ENCODE assay signal across 29 cellular contexts in genomic region chr1:153973478-153973877, GRCh38. TPM values are rescaled to one million over a fixed set of nuclear protein-coding genes. Genes with fewer than 3 reads are reported as not detected.
DNase-seq lines count a peak whose midpoint lies in the region; ATAC-seq and TF ChIP-seq lines count a peak whose summit lies in the region.
"Had no signal": no experiment of that assay in that cellular context is flagged by ENCODE, and none has a peak within 500 bp of the region (broad histone marks: within the 10 kb centered on the region; RNA-seq: fewer than 3 reads in every experiment).

No MANE protein-coding gene starts in this region.

- DNase-seq in A673 (ENCODE audit: low spot score) = no peak
- DNase-seq in Caco-2 = no peak
- DNase-seq in naive thymus-derived CD8-positive, alpha-beta T cell = no peak
- no peak for DNase-seq in RPMI8226
- DNase-seq in AG20443 (ENCODE audit: low spot score) = no peak
- DNase-seq: activated CD4-positive, alpha-beta memory T cell treated with anti-CD3 and anti-CD28 coated beads, Interleukin-2, amount 10 ng/mL, durations not matched to agents 7 days and 5 days; activated gamma-delta T cell treated with Interleukin-2 at 50 U/mL for 16 hours; activated T-cell treated with anti-CD3 and anti-CD28 coated beads for 4 hours; effector memory CD4-positive, alpha-beta T cell; erythroblast; H7; head of caudate nucleus; KBM-7; MG63; NCI-H1105 treated with DMSO at 0.1 percent for 48 hours; NCI-H1930; NCI-H526; nephron progenitor cell; SIG-M5; stimulated activated CD4-positive, alpha-beta T cell treated with anti-CD3 and anti-CD28 coated beads, Interleukin-4, amount 100 ng/mL, for 1 hour; T-cell; upper lobe of right lung had no signal

- CTCF ChIA-PET in A673 (lab: Charles Lee) (no interaction called here), Caco-2 (lab: Charles Lee) (no interaction called here)

- peaks cover 12% of the 10 kb centered on the region for H3K4me1 ChIP-seq in A673 (ENCODE audit: insufficient read depth, low read length, poor library complexity, severe bottlenecking)
- peaks cover 8% of the 10 kb centered on the region for H3K4me1 ChIP-seq in Caco-2

- H3K9me3 ChIP-seq in A673 (ENCODE audit: low read depth, low read length, poor library complexity, severe bottlenecking) (no peaks in the 10 kb centered on the region), Caco-2 (no peaks in the 10 kb centered on the region)
- H3K9me3 ChIP-seq: MG63, right atrium auricular region, upper lobe of right lung had no signal

- H3K27ac Mint-ChIP-seq in Caco-2 (ENCODE audit: unreplicated experiment) = peak overlapping the region; percentile 42
- H3K27ac Mint-ChIP-seq in activated T-helper 17 cell treated with anti-CD3 and anti-CD28 coated beads, Interleukin-2, amount 50 U/mL, for 72 hours = peak overlapping the region; percentile 52
- H3K27ac Mint-ChIP-seq in naive thymus-derived CD8-positive, alpha-beta T cell = peak overlapping the region in 8 of 10 donors; percentile 12 to 81 (median 54)
- H3K27ac Mint-ChIP-seq: nephron progenitor cell had no signal

- no peaks in the 10 kb centered on the region for H3K27me3 Mint-ChIP-seq in Caco-2 (ENCODE audit: insufficient read depth, unreplicated experiment)
- H3K27me3 Mint-ChIP-seq in activated T-helper 17 cell treated with anti-CD3 and anti-CD28 coated beads, Interleukin-2, amount 50 U/mL, for 72 hours = no peaks in the 10 kb centered on the region
- H3K27me3 Mint-ChIP-seq in naive thymus-derived CD8-positive, alpha-beta T cell = no peaks in the 10 kb centered on the region
- H3K27me3 Mint-ChIP-seq: activated CD4-positive, alpha-beta memory T cell treated with anti-CD3 and anti-CD28 coated beads, Interleukin-2, amount 10 ng/mL, durations not matched to agents 7 days and 5 days; stimulated activated memory B cell treated with anti-CD40 and anti-IgM and Interleukin-4, amounts not matched to agents 10 μg/mL and 1 μg/mL and 100 μg/mL, for 72 hours; T-cell had no signal

- intact Hi-C loops in A673 (cut with micrococcal nuclease; ENCODE audit: unreplicated experiment) = no loop called here
- intact Hi-C loops in Caco-2 (cut with micrococcal nuclease; ENCODE audit: unreplicated experiment) = no loop called here

- H3K9me3 Mint-ChIP-seq in Caco-2 (ENCODE audit: unreplicated experiment) = no peaks in the 10 kb centered on the region
- no peaks in the 10 kb centered on the region for H3K9me3 Mint-ChIP-seq in activated T-helper 17 cell treated with anti-CD3 and anti-CD28 coated beads, Interleukin-2, amount 50 U/mL, for 72 hours
- H3K9me3 Mint-ChIP-seq in naive thymus-derived CD8-positive, alpha-beta T cell = no peaks in the 10 kb centered on the region
- H3K9me3 Mint-ChIP-seq: activated CD4-positive, alpha-beta memory T cell treated with anti-CD3 and anti-CD28 coated beads, Interleukin-2, amount 10 ng/mL, durations not matched to agents 7 days and 5 days; CD14-positive monocyte; nephron progenitor cell; stimulated activated memory B cell treated with anti-CD40 and anti-IgM and Interleukin-4, amounts not matched to agents 10 μg/mL and 1 μg/mL and 100 μg/mL, for 72 hours; T-cell had no signal

- H3K4me3 Mint-ChIP-seq in Caco-2 (ENCODE audit: unreplicated experiment) = no peak overlapping the region
- H3K4me3 Mint-ChIP-seq in activated T-helper 17 cell treated with anti-CD3 and anti-CD28 coated beads, Interleukin-2, amount 50 U/mL, for 72 hours = no peak overlapping the region
- peak overlapping the region in 1 of 10 donors; percentile 3 for H3K4me3 Mint-ChIP-seq in naive thymus-derived CD8-positive, alpha-beta T cell
- H3K4me3 Mint-ChIP-seq: activated CD4-positive, alpha-beta memory T cell treated with anti-CD3 and anti-CD28 coated beads, Interleukin-2, amount 10 ng/mL, durations not matched to agents 7 days and 5 days; CD14-positive monocyte; nephron progenitor cell; stimulated activated memory B cell treated with anti-CD40 and anti-IgM and Interleukin-4, amounts not matched to agents 10 μg/mL and 1 μg/mL and 100 μg/mL, for 72 hours; T-cell had no signal

- peak overlapping the region; percentile 11 for H3K27ac ChIP-seq in A673 (ENCODE audit: low read depth, low read length, poor library complexity, severe bottlenecking)
- H3K27ac ChIP-seq: parathyroid adenoma, right atrium auricular region, upper lobe of right lung had no signal

- no peak for ATAC-seq in activated T-helper 17 cell treated with anti-CD3 and anti-CD28 coated beads, Interleukin-2, amount 50 U/mL, for 72 hours (replicated peaks)
- no peak for ATAC-seq in naive thymus-derived CD8-positive, alpha-beta T cell
- ATAC-seq in GM21737 (IDR thresholded peaks at IDR 0.05; ENCODE audit: unreplicated experiment) = no peak
- ATAC-seq: activated CD4-positive, CD25-positive, alpha-beta regulatory T cell treated with anti-CD3 and anti-CD28 coated beads, Interleukin-2, amount 50 U/mL, for 24 hours; stimulated activated memory B cell treated with anti-CD40 and anti-IgM and Interleukin-4, amounts not matched to agents 10 μg/mL and 1 μg/mL and 100 μg/mL, for 72 hours; T-cell; upper lobe of right lung had no signal

- H3K27me3 ChIP-seq in A673 (replicated peaks; ENCODE audit: insufficient read depth, low read depth, low read length, poor library complexity) = no peaks in the 10 kb centered on the region
- no peaks in the 10 kb centered on the region for H3K27me3 ChIP-seq in Caco-2 (replicated peaks; ENCODE audit: control insufficient read depth, insufficient read depth, low read length)
- H3K27me3 ChIP-seq: MG63, right atrium auricular region, upper lobe of right lung had no signal

- POLR2A ChIA-PET in A673 (lab: Charles Lee; ENCODE audit: low non-redundant PET) = interaction anchor here (0.6 kb wide), 1 partner anchor 27 kb away, joined by 16 read pairs; the partner anchor contains the start of gene DENND4B
- POLR2A ChIA-PET in Caco-2 (lab: Charles Lee) = no interaction called here
- POLR2A ChIA-PET in naive thymus-derived CD8-positive, alpha-beta T cell (lab: Charles Lee) = interaction anchor here (0.7 to 2.8 kb wide), 3 partner anchors 10 to 26 kb away, joined by 3 to 16 read pairs (median 3); partner anchors contain the start of gene SLC39A1

- peaks cover 25% of the 10 kb centered on the region for H3K36me3 ChIP-seq in A673 (ENCODE audit: insufficient read depth, low read length, poor library complexity, severe bottlenecking)
- H3K36me3 ChIP-seq in Caco-2 (ENCODE audit: control insufficient read depth, insufficient read depth, low read length) = no peaks in the 10 kb centered on the region

- BruUV-seq in A673 (replicated peaks; lab: Mats Ljungman, UMichigan) (no TSS peak), Caco-2 (replicated peaks; lab: Mats Ljungman, UMichigan) (no TSS peak)

- H3K4me3 ChIP-seq in A673 (ENCODE audit: low read depth, low read length, poor library complexity, severe bottlenecking) = no peak overlapping the region
- H3K4me3 ChIP-seq in Caco-2 (ENCODE audit: low read depth, low read length) = no peak overlapping the region
- H3K4me3 ChIP-seq: MG63, right atrium auricular region, upper lobe of right lung had no signal

- H3K36me3 Mint-ChIP-seq in Caco-2 (ENCODE audit: insufficient read depth, unreplicated experiment) = peaks cover 42% of the 10 kb centered on the region
- peaks cover 48% of the 10 kb centered on the region for H3K36me3 Mint-ChIP-seq in activated T-helper 17 cell treated with anti-CD3 and anti-CD28 coated beads, Interleukin-2, amount 50 U/mL, for 72 hours (ENCODE audit: low read depth)
- H3K36me3 Mint-ChIP-seq in naive thymus-derived CD8-positive, alpha-beta T cell = peaks cover 0 to 34% (median 0%) of the 10 kb centered on the region in 3 donors

- TF ChIP-seq CTCF in A673 (conservative IDR thresholded peaks at IDR 0.05; ENCODE audit: low read depth, low read length) = no peak
- no peak for TF ChIP-seq CTCF in Caco-2 (IDR thresholded peaks at IDR 0.05; ENCODE audit: insufficient read depth in 1 of 2, low read depth in 1 of 2, low read length in 1 of 2, severe bottlenecking in 1 of 2, unreplicated experiment in 1 of 2)

- H3K4me1 Mint-ChIP-seq in Caco-2 (ENCODE audit: low read depth, unreplicated experiment) = peaks cover 6% of the 10 kb centered on the region
- H3K4me1 Mint-ChIP-seq in activated T-helper 17 cell treated with anti-CD3 and anti-CD28 coated beads, Interleukin-2, amount 50 U/mL, for 72 hours = peaks cover 11% of the 10 kb centered on the region
- peaks cover 14 to 54% (median 48%) of the 10 kb centered on the region in 4 donors for H3K4me1 Mint-ChIP-seq in naive thymus-derived CD8-positive, alpha-beta T cell

RNA-seq across cellular contexts. Expression of gene JTB, which starts 4.0 kb away (rescaled TPM):
- total RNA-seq in A673 (2021) (126 and 142 TPM in 2 replicates), Caco-2 (2022) (123 and 124 TPM in 2 replicates)
- total RNA-seq in activated T-helper 17 cell treated with anti-CD3 and anti-CD28 coated beads, Interleukin-2, amount 50 U/mL, for 72 hours = 100 to 1,000 TPM in 1 of 2 donors, 10 to 100 TPM in 1; 89.7 to 167 TPM
- total RNA-seq in naive thymus-derived CD8-positive, alpha-beta T cell = 100 to 1,000 TPM; 120 to 121 TPM
- polyA plus RNA-seq in naive thymus-derived CD8-positive, alpha-beta T cell = 100 to 1,000 TPM; 302 to 384 (median 322) TPM

RNA-seq across cellular contexts. Expression of gene CREB3L4, which starts 5.8 kb away (rescaled TPM):
- total RNA-seq in A673 (2021) (8.7 and 14.4 TPM in 2 replicates), Caco-2 (2022) (9.0 and 9.8 TPM in 2 replicates)
- 1 to 10 TPM; 7.4 to 9.3 TPM for total RNA-seq in activated T-helper 17 cell treated with anti-CD3 and anti-CD28 coated beads, Interleukin-2, amount 50 U/mL, for 72 hours
- 10 to 100 TPM; 11.1 to 13.2 TPM for total RNA-seq in naive thymus-derived CD8-positive, alpha-beta T cell
- 1 to 10 TPM; 4.3 to 6.0 (median 4.4) TPM for polyA plus RNA-seq in naive thymus-derived CD8-positive, alpha-beta T cell

RNA-seq across cellular contexts. Expression of gene SLC39A1, which starts 10.1 kb away (rescaled TPM):
- total RNA-seq in A673 (2021) (90.7 and 97.3 TPM in 2 replicates), Caco-2 (2022) (135 and 150 TPM in 2 replicates)
- total RNA-seq in activated T-helper 17 cell treated with anti-CD3 and anti-CD28 coated beads, Interleukin-2, amount 50 U/mL, for 72 hours = 100 to 1,000 TPM; 109 to 117 TPM
- total RNA-seq in naive thymus-derived CD8-positive, alpha-beta T cell = 10 to 100 TPM; 14.7 to 14.9 TPM
- 10 to 100 TPM; 29.5 to 35.2 (median 32.6) TPM for polyA plus RNA-seq in naive thymus-derived CD8-positive, alpha-beta T cell

RNA-seq across cellular contexts. Expression of gene RAB13, which starts 12.7 kb away (rescaled TPM):
- total RNA-seq in A673 (2021) (169 and 206 TPM in 2 replicates), Caco-2 (2022) (77.4 and 79.3 TPM in 2 replicates)
- total RNA-seq in activated T-helper 17 cell treated with anti-CD3 and anti-CD28 coated beads, Interleukin-2, amount 50 U/mL, for 72 hours = under 1 TPM; 0.66 to 0.91 TPM
- 1 to 10 TPM; 2.8 to 3.1 TPM for total RNA-seq in naive thymus-derived CD8-positive, alpha-beta T cell
- 1 to 10 TPM in 1 of 3 donors, under 1 TPM in 2; 0.53 to 1.0 (median 0.66) TPM for polyA plus RNA-seq in naive thymus-derived CD8-positive, alpha-beta T cell

RNA-seq across cellular contexts. Expression of gene CRTC2, which starts 15.1 kb away (rescaled TPM):
- total RNA-seq in A673 (2021) (37.8 and 40.8 TPM in 2 replicates), Caco-2 (2022) (24.4 and 30.8 TPM in 2 replicates)
- total RNA-seq in activated T-helper 17 cell treated with anti-CD3 and anti-CD28 coated beads, Interleukin-2, amount 50 U/mL, for 72 hours = 100 to 1,000 TPM in 1 of 2 donors, 10 to 100 TPM in 1; 84.9 to 131 TPM
- total RNA-seq in naive thymus-derived CD8-positive, alpha-beta T cell = 100 to 1,000 TPM; 132 to 147 TPM
- polyA plus RNA-seq in naive thymus-derived CD8-positive, alpha-beta T cell = 10 to 100 TPM; 21.4 to 49.6 (median 27.1) TPM
